20 cellular contexts compared by ENCODE assay signal in the genomic region with DNA sequence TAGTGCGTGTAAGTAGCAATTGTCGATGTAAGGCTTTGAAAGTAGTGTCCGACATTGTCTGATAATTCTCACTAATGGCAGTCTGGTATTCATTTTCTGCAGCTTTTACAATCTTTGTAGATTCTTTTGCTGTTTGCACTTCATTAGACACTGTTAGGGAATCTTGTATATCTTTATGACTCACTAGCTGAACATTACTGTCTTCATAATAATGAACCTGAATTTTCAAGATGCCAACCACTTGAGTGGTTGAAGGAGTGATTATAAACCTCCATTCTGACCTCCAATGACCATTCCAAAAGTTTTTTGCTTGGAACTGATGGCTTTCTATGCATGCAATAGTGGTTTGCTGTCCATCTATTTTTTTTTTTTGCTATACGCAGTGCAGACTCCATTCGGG.
A peak's percentile ranks its signal among the peaks of the same experiment; 100 is the strongest.
DNase-seq lines count a peak whose midpoint lies in the region; ATAC-seq, FAIRE-seq and TF ChIP-seq lines count a peak whose summit lies in the region.
"Had no signal": no experiment of that assay in that cellular context is flagged by ENCODE, and none has a peak within 500 bp of the region (broad histone marks: within the 10 kb centered on the region; RNA-seq: fewer than 3 reads in every experiment).

No MANE protein-coding gene starts in this region.

- DNase-seq in Caco-2: no peak
- DNase-seq in PC-3: peak; percentile 62
- DNase-seq in H1 (ENCODE audit: low read depth in 1 of 2, low spot score in 2 of 2): no peak
- peak; percentile 69 for DNase-seq in renal cortical epithelial cell (ENCODE audit: low read depth)
- no peak for DNase-seq in adrenal gland
- DNase-seq in GM10266 (ENCODE audit: extremely low spot score): no peak
- DNase-seq: activated T-cell treated with anti-CD3 and anti-CD28 coated beads, Interleukin-2, amount 50 U/mL, for 1 hour; cerebellar nuclear complex; heart right ventricle; left cardiac atrium; NCI-H1436 treated with DMSO at 0.1 percent for 48 hours had no signal

- H4K20me1 ChIP-seq in PC-3 (ENCODE audit: low read length): no peaks in the 10 kb centered on the region
- no peaks in the 10 kb centered on the region for H4K20me1 ChIP-seq in H1 (replicated peaks in 1 of 2; ENCODE audit: control insufficient read depth in 1 of 2, insufficient read depth in 2 of 2, low read length in 2 of 2)

- H2BK12ac ChIP-seq in H1 (ENCODE audit: low read depth, low read length): no peak overlapping the region

- H3K18ac ChIP-seq in H1 (ENCODE audit: extremely low read depth, low read length): no peak overlapping the region

- H2BK120ac ChIP-seq in H1 (replicated peaks; ENCODE audit: low read depth, low read length): no peak overlapping the region

- WGBS in H1 (ENCODE audit: extremely low coverage in 1 of 2, insufficient coverage in 1 of 2, insufficient read length in 1 of 2, insufficient replicate concordance in 2 of 2, low coverage in 1 of 2, low lambda C conversion rate in 2 of 2, missing lambda C conversion rate in 1 of 2), 2 experiments: 87% methylated on average over 5 of the region's 5 CpGs; no CpG with 5 or more reads in 1 of the 2 experiments
- 86 to 89% (median 88%) methylated on average over 5 of the region's 5 CpGs for WGBS in adrenal gland, 4 donors

- H3K36me3 Mint-ChIP-seq in Caco-2 (ENCODE audit: insufficient read depth, unreplicated experiment): peaks cover 32% of the 10 kb centered on the region
- H3K36me3 Mint-ChIP-seq: activated naive CD8-positive, alpha-beta T cell had no signal

- TF ChIP-seq RAD21 in H1 (IDR thresholded peaks at IDR 0.05 in 1 of 2, conservative IDR thresholded peaks at IDR 0.05 in 1 of 2; ENCODE audit: low read depth in 2 of 2, low read length in 2 of 2): no peak

- peak overlapping the region; percentile 83 for H3K27ac Mint-ChIP-seq in Caco-2 (ENCODE audit: unreplicated experiment)
- H3K27ac Mint-ChIP-seq: activated naive CD8-positive, alpha-beta T cell had no signal

- TSS peak; percentile 32 for BruUV-seq in Caco-2 (replicated peaks; lab: Mats Ljungman, UMichigan)
- BruUV-seq in PC-3 (replicated peaks; lab: Mats Ljungman, UMichigan): no TSS peak

- H3K9me3 ChIP-seq in Caco-2 (no peaks in the 10 kb centered on the region), PC-3 (ENCODE audit: low read length) (no peaks in the 10 kb centered on the region), H1 (ENCODE audit: insufficient read depth in 2 of 2, low read depth in 1 of 2, low read length in 1 of 2) (peaks cover 2 to 5% of the 10 kb centered on the region in 2 experiments; a peak in 1 of 4 replicates), adrenal gland (replicated peaks in 1 of 3) (no peaks in the 10 kb centered on the region)
- H3K9me3 ChIP-seq: heart right ventricle, suprapubic skin had no signal

- no peaks in the 10 kb centered on the region for H3K9me3 Mint-ChIP-seq in Caco-2 (ENCODE audit: unreplicated experiment)

- POLR2A ChIA-PET in Caco-2 (lab: Charles Lee): interaction anchor here (0.6 to 0.7 kb wide), 3 partner anchors 77 to 522 kb away, joined by 3 to 7 read pairs (median 6); a partner anchor contains a TSS
- POLR2A ChIA-PET in PC-3 (lab: Charles Lee; ENCODE audit: unreplicated experiment): no interaction called here
- POLR2A ChIA-PET in H1 (lab: Charles Lee; ENCODE audit: partially characterized antibody): interaction anchor here (1.0 to 11.2 kb wide), 6 partner anchors 7 to 88 kb away, joined by 3 to 145 read pairs (median 14); no protein-coding TSS in a partner anchor

- no peak overlapping the region for H3K4ac ChIP-seq in H1 (replicated peaks; ENCODE audit: insufficient read length, low read depth, low read length)

- peak overlapping the region; percentile 38 for H3K4me3 ChIP-seq in Caco-2 (ENCODE audit: low read depth, low read length)
- no peak overlapping the region for H3K4me3 ChIP-seq in PC-3 (ENCODE audit: low read length)
- H3K4me3 ChIP-seq in H1 (ENCODE audit: extremely low read depth in 1 of 4, insufficient read depth in 2 of 4, low read depth in 3 of 4, low read length in 4 of 4): no peak overlapping the region
- no peak overlapping the region for H3K4me3 ChIP-seq in adrenal gland
- H3K4me3 ChIP-seq: heart right ventricle, PC-9, suprapubic skin had no signal

- TF ChIP-seq EP300 in H1 (IDR thresholded peaks at IDR 0.05; ENCODE audit: borderline replicate concordance in 1 of 2, low read depth in 2 of 2, low read length in 2 of 2): no peak

- H3K4me1 ChIP-seq in Caco-2: peaks cover 85% of the 10 kb centered on the region
- H3K4me1 ChIP-seq in PC-3 (ENCODE audit: insufficient read depth, low read length): peaks cover 30% of the 10 kb centered on the region
- H3K4me1 ChIP-seq in H1 (replicated peaks in 1 of 4; ENCODE audit: control insufficient read depth in 3 of 4, insufficient read depth in 4 of 4, low read length in 3 of 4): peaks cover 17 to 43% (median 38%) of the 10 kb centered on the region in 4 experiments
- no peaks in the 10 kb centered on the region for H3K4me1 ChIP-seq in adrenal gland (replicated peaks in 1 of 2)
- H3K4me1 ChIP-seq: heart right ventricle, suprapubic skin had no signal

- TF ChIP-seq CTCF in Caco-2 (IDR thresholded peaks at IDR 0.05; ENCODE audit: insufficient read depth in 1 of 2, low read depth in 1 of 2, low read length in 1 of 2, severe bottlenecking in 1 of 2, unreplicated experiment in 1 of 2) (no peak), PC-3 (conservative IDR thresholded peaks at IDR 0.05; ENCODE audit: low read depth, low read length) (no peak), H1 (IDR thresholded peaks at IDR 0.05; ENCODE audit: control extremely low read depth in 1 of 3, insufficient read depth in 1 of 3, low read depth in 1 of 3, low read length in 3 of 3) (no peak), adrenal gland (IDR thresholded peaks at IDR 0.05) (no peak), GM10266 (IDR thresholded peaks at IDR 0.05; ENCODE audit: control insufficient read depth, insufficient read depth, low read depth, missing control alignments) (no peak)

- FAIRE-seq in H1 (lab: Jason Lieb, UNC): no peak
- FAIRE-seq: endometrium, H54 had no signal

- no peak overlapping the region for H3K23ac ChIP-seq in H1 (ENCODE audit: insufficient read length)

- H3K9ac ChIP-seq in PC-3 (ENCODE audit: low read length) (no peak overlapping the region), H1 (replicated peaks in 1 of 4; ENCODE audit: extremely low read depth in 1 of 4, low read depth in 3 of 4, low read length in 3 of 4) (no peak overlapping the region)
- H3K9ac ChIP-seq: KMS-11 had no signal

- H3K27me3 Mint-ChIP-seq in Caco-2 (ENCODE audit: insufficient read depth, unreplicated experiment): no peaks in the 10 kb centered on the region
- H3K27me3 Mint-ChIP-seq: activated naive CD8-positive, alpha-beta T cell had no signal

- H3K23me2 ChIP-seq in H1 (ENCODE audit: low read depth, low read length): peaks cover 5% of the 10 kb centered on the region

- H3K36me3 ChIP-seq in Caco-2 (ENCODE audit: control insufficient read depth, insufficient read depth, low read length): no peaks in the 10 kb centered on the region
- no peaks in the 10 kb centered on the region for H3K36me3 ChIP-seq in PC-3 (ENCODE audit: low read depth, low read length)
- H3K36me3 ChIP-seq in H1 (ENCODE audit: control insufficient read depth in 2 of 4, insufficient read depth in 4 of 4, low read length in 3 of 4): no peaks in the 10 kb centered on the region
- no peaks in the 10 kb centered on the region for H3K36me3 ChIP-seq in adrenal gland (replicated peaks in 1 of 2)
- H3K36me3 ChIP-seq: heart right ventricle, suprapubic skin had no signal

- no peak overlapping the region for H2BK20ac ChIP-seq in H1 (ENCODE audit: low read length)

- no peak overlapping the region for H4K91ac ChIP-seq in H1 (replicated peaks; ENCODE audit: insufficient read length, low read length)

- no peak overlapping the region for H3K56ac ChIP-seq in H1 (replicated peaks; ENCODE audit: insufficient read length, low read depth, low read length)

- H3K4me2 ChIP-seq in PC-3 (ENCODE audit: low read length) (peak overlapping the region; percentile 28; the same call in 1 of the 2 replicates), H1 (ENCODE audit: insufficient read depth in 1 of 2, low read depth in 2 of 2, low read length in 2 of 2) (no peak overlapping the region)
- H3K4me2 ChIP-seq: KMS-11, PC-9 had no signal

- H2AK5ac ChIP-seq in H1 (ENCODE audit: low read depth, low read length): no peak overlapping the region

- TF ChIP-seq POLR2A in H1 (IDR thresholded peaks at IDR 0.05; ENCODE audit: control extremely low read depth in 1 of 2, low read depth in 2 of 2, low read length in 2 of 2) (no peak), GM18505 (IDR thresholded peaks at IDR 0.05; ENCODE audit: borderline replicate concordance, extremely low read depth, insufficient read depth, insufficient read length) (no peak), adrenal gland (IDR thresholded peaks at IDR 0.05) (no peak)

- H3K4me1 Mint-ChIP-seq in Caco-2 (ENCODE audit: low read depth, unreplicated experiment): peaks cover 44% of the 10 kb centered on the region

- H3K9me2 ChIP-seq in PC-3 (replicated peaks; ENCODE audit: low read length): no peaks in the 10 kb centered on the region

- ATAC-seq in PC-3 (peak; percentile 91), GM18505 (IDR thresholded peaks at IDR 0.05; ENCODE audit: unreplicated experiment) (no peak), GM19467 (IDR thresholded peaks at IDR 0.05; ENCODE audit: unreplicated experiment) (no peak)
- ATAC-seq: activated CD4-positive, CD25-positive, alpha-beta regulatory T cell treated with anti-CD3 and anti-CD28 coated beads, Interleukin-2, amount 50 U/mL, for 24 hours; heart right ventricle had no signal

- H4K5ac ChIP-seq in H1 (ENCODE audit: insufficient read length, low read depth, low read length): no peak overlapping the region

- H3K27ac ChIP-seq in PC-3 (ENCODE audit: low read length) (no peak overlapping the region), H1 (ENCODE audit: low read depth, low read length) (no peak overlapping the region), adrenal gland (no peak overlapping the region)
- H3K27ac ChIP-seq: heart right ventricle, KMS-11, PC-9, suprapubic skin had no signal

- H2BK5ac ChIP-seq in H1 (ENCODE audit: low read depth, low read length): 0 out of 2 replicates have a peak overlapping the region, but pooled peaks have one; percentile 13

- CTCF ChIA-PET in Caco-2 (lab: Charles Lee): interaction anchor here (0.7 to 2.3 kb wide), 2 partner anchors 13 to 85 kb away, joined by 3 to 11 read pairs; no protein-coding TSS in a partner anchor
- CTCF ChIA-PET in PC-3 (lab: Charles Lee): no interaction called here
- CTCF ChIA-PET in H1 (lab: Charles Lee; ENCODE audit: partially characterized antibody): interaction anchor here (0.6 to 3.5 kb wide), 6 partner anchors 9 to 135 kb away, joined by 3 to 13 read pairs (median 6); no protein-coding TSS in a partner anchor

- no peak overlapping the region for H3K14ac ChIP-seq in H1 (ENCODE audit: insufficient read length)

- no peaks in the 10 kb centered on the region for H3K79me1 ChIP-seq in H1 (ENCODE audit: low read depth, low read length)

- H3K4me3 Mint-ChIP-seq in Caco-2 (ENCODE audit: unreplicated experiment): peak overlapping the region; percentile 73
- H3K4me3 Mint-ChIP-seq: activated naive CD8-positive, alpha-beta T cell had no signal

- H2AFZ ChIP-seq in PC-3 (ENCODE audit: low read length) (no peak overlapping the region), H1 (ENCODE audit: low read length) (no peak overlapping the region)
- H2AFZ ChIP-seq: PC-9 had no signal

- H3F3A ChIP-seq in PC-3 (ENCODE audit: low read length, unreplicated experiment): no peaks in the 10 kb centered on the region

- intact Hi-C loops in Caco-2 (cut with micrococcal nuclease; ENCODE audit: unreplicated experiment): loop anchor here (1.0 kb wide), 1 partner anchor 8 kb away; no protein-coding TSS in a partner anchor
- intact Hi-C loops in PC-3 (cut with micrococcal nuclease): no loop called here
- intact Hi-C loops in adrenal gland (cut with DNase I): no loop called here

- H3K79me2 ChIP-seq in PC-3 (ENCODE audit: low read length): no peaks in the 10 kb centered on the region
- H3K79me2 ChIP-seq in H1 (ENCODE audit: control insufficient read depth in 1 of 2, insufficient read depth in 2 of 2, low read length in 2 of 2): no peaks in the 10 kb centered on the region

- no peak overlapping the region for H2BK15ac ChIP-seq in H1 (ENCODE audit: low read length)

- H3K27me3 ChIP-seq in Caco-2 (replicated peaks; ENCODE audit: control insufficient read depth, insufficient read depth, low read length) (no peaks in the 10 kb centered on the region), PC-3 (ENCODE audit: low read length) (no peaks in the 10 kb centered on the region), H1 (replicated peaks in 1 of 4; ENCODE audit: control insufficient read depth in 3 of 4, extremely low read depth in 1 of 4, insufficient read depth in 3 of 4, low read length in 3 of 4) (no peaks in the 10 kb centered on the region), adrenal gland (no peaks in the 10 kb centered on the region)
- H3K27me3 ChIP-seq: heart right ventricle had no signal

- H4K8ac ChIP-seq in H1 (ENCODE audit: extremely low read depth, insufficient read depth, low read length): no peak overlapping the region

Comparison
In these comparisons a context has a peak if more than half of its experiments do, and no peak if none do; other contexts are left out.
1. DNase-seq: peak in PC-3 (single experiment) and renal cortical epithelial cell (single experiment); none in Caco-2 (0 of 2), H1 (0 of 2), adrenal gland (0 of 7) and GM10266 (single experiment).